13 cellular contexts compared by ENCODE assay signal in genomic region chr10:79264942-79265341, GRCh38.
DNase-seq lines count a peak whose midpoint lies in the region; ATAC-seq and TF ChIP-seq lines count a peak whose summit lies in the region.
"Had no signal": no experiment of that assay in that cellular context is flagged by ENCODE, and none has a peak within 500 bp of the region (broad histone marks: within the 10 kb centered on the region; RNA-seq: fewer than 3 reads in every experiment).

No MANE protein-coding gene starts in this region.

- in situ Hi-C loops in brain microvascular endothelial cell (cut with HindIII; ENCODE audit: low pct_ligation_motif_present, low sequenced_read_pairs), result no loop called here

- ATAC-seq in GM18861 (IDR thresholded peaks at IDR 0.05; ENCODE audit: unreplicated experiment), result no peak

- TF ChIP-seq CTCF in brain microvascular endothelial cell (IDR thresholded peaks at IDR 0.05; ENCODE audit: low read depth, low read length, missing control alignments) (no peak), smooth muscle cell (IDR thresholded peaks at IDR 0.05; ENCODE audit: borderline replicate concordance, insufficient read depth, poor library complexity, severe bottlenecking) (no peak)

- peak overlapping the region; percentile 90 for H3K27ac ChIP-seq in brain microvascular endothelial cell
- H3K27ac ChIP-seq in smooth muscle cell (ENCODE audit: low read depth), result peak overlapping the region; percentile 98
- no peak overlapping the region for H3K27ac ChIP-seq in effector memory CD4-positive, alpha-beta T cell (ENCODE audit: insufficient read depth, low read length, poor library complexity, severe bottlenecking)

- H2AFZ ChIP-seq in smooth muscle cell (ENCODE audit: low read depth), result no peak overlapping the region

- DNase-seq in GM04503 (ENCODE audit: low read depth) (peak; percentile 26), brain microvascular endothelial cell (peak; percentile 70), islet precursor cell (peak; percentile 96), smooth muscle cell (lab: John Stamatoyannopoulos, UW; ENCODE audit: unreplicated experiment) (no peak), NCI-H1436 (lab: John Stamatoyannopoulos, UW) (no peak), NCI-H774 (lab: John Stamatoyannopoulos, UW) (no peak)
- DNase-seq in effector memory CD4-positive, alpha-beta T cell, result no peak
- DNase-seq: CD8-positive, alpha-beta memory T cell; dermis blood vessel endothelial cell; left cardiac atrium; NCI-H1092 treated with DMSO at 0.1 percent for 48 hours; T1000 had no signal

- H3K27me3 ChIP-seq in brain microvascular endothelial cell (replicated peaks) (no peaks in the 10 kb centered on the region), smooth muscle cell (ENCODE audit: low read depth) (no peaks in the 10 kb centered on the region)
- H3K27me3 ChIP-seq in effector memory CD4-positive, alpha-beta T cell (replicated peaks; ENCODE audit: control insufficient read depth, insufficient read depth, low read length, poor library complexity, severe bottlenecking), result no peaks in the 10 kb centered on the region

- no peak overlapping the region for H3K4me2 ChIP-seq in smooth muscle cell

- H3K9me3 ChIP-seq in smooth muscle cell (replicated peaks; ENCODE audit: low read depth), result no peaks in the 10 kb centered on the region
- no peaks in the 10 kb centered on the region for H3K9me3 ChIP-seq in effector memory CD4-positive, alpha-beta T cell (ENCODE audit: control insufficient read depth, low read length)

- H3F3A ChIP-seq in smooth muscle cell (ENCODE audit: low read depth), result peaks cover 23% of the 10 kb centered on the region

- no peak overlapping the region for H3K9ac ChIP-seq in smooth muscle cell (ENCODE audit: low read depth)

- no peaks in the 10 kb centered on the region for H3K36me3 ChIP-seq in brain microvascular endothelial cell (replicated peaks)
- no peaks in the 10 kb centered on the region for H3K36me3 ChIP-seq in smooth muscle cell (ENCODE audit: low read depth)
- H3K36me3 ChIP-seq in effector memory CD4-positive, alpha-beta T cell (ENCODE audit: control insufficient read depth, insufficient read depth, low read length), result no peaks in the 10 kb centered on the region

- 73% methylated on average over 10 of the region's 10 CpGs for WGBS in smooth muscle cell (ENCODE audit: low lambda C conversion rate)

- no peak overlapping the region for H3K4me3 ChIP-seq in brain microvascular endothelial cell (ENCODE audit: low read depth, low read length)
- no peak overlapping the region for H3K4me3 ChIP-seq in smooth muscle cell
- H3K4me3 ChIP-seq in effector memory CD4-positive, alpha-beta T cell (ENCODE audit: insufficient read depth, low read depth, low read length, poor library complexity, severe bottlenecking), result no peak overlapping the region

- peaks cover 13% of the 10 kb centered on the region for H3K79me2 ChIP-seq in smooth muscle cell (ENCODE audit: low read depth)

- peaks cover 23% of the 10 kb centered on the region for H3K4me1 ChIP-seq in smooth muscle cell (ENCODE audit: low read depth)
- H3K4me1 ChIP-seq in effector memory CD4-positive, alpha-beta T cell (ENCODE audit: control insufficient read depth, insufficient read depth, low read length, poor library complexity, severe bottlenecking), result peaks cover 3% of the 10 kb centered on the region

- peaks cover 64% of the 10 kb centered on the region for H4K20me1 ChIP-seq in smooth muscle cell (ENCODE audit: low read depth)

Comparison
In these comparisons a context has a peak if more than half of its experiments do, and no peak if none do; other contexts are left out.
1. DNase-seq: peak in GM04503 (single experiment), brain microvascular endothelial cell (single experiment) and islet precursor cell (single experiment); none in smooth muscle cell (single experiment), NCI-H1436 (single experiment), NCI-H774 (single experiment) and effector memory CD4-positive, alpha-beta T cell (0 of 3).